16 cellular contexts compared by ENCODE assay signal in genomic region chr6:121694389-121695185, GRCh38.
DNase-seq lines count a peak whose midpoint lies in the region; ATAC-seq and TF ChIP-seq lines count a peak whose summit lies in the region.
"Had no signal": no experiment of that assay in that cellular context is flagged by ENCODE, and none has a peak within 500 bp of the region (broad histone marks: within the 10 kb centered on the region; RNA-seq: fewer than 3 reads in every experiment).

No MANE protein-coding gene starts in this region.

- H3K9me3 Mint-ChIP-seq in stimulated activated naive B cell treated with anti-CD40 and anti-IgM and Interleukin-4, amounts not matched to agents 10 μg/mL and 1 μg/mL and 100 μg/mL, for 72 hours: peaks cover 0 to 3% of the 10 kb centered on the region in 2 donors
- H3K9me3 Mint-ChIP-seq: activated CD4-positive, alpha-beta T cell treated with anti-CD3 and anti-CD28 coated beads, Interleukin-2, amount 10 ng/mL, durations not matched to agents 7 days and 5 days; CD14-positive monocyte had no signal

- H3K36me3 Mint-ChIP-seq in stimulated activated naive B cell treated with anti-CD40 and anti-IgM and Interleukin-4, amounts not matched to agents 10 μg/mL and 1 μg/mL and 100 μg/mL, for 72 hours: no peaks in the 10 kb centered on the region
- H3K36me3 Mint-ChIP-seq: CD14-positive monocyte had no signal

- H2BK12ac ChIP-seq in neuronal stem cell (ENCODE audit: low read length): no peak overlapping the region

- DNase-seq in HS-27A (ENCODE audit: low read depth) (peak; percentile 94), adrenal gland (peak in 5 of 7 donors; percentile 28 to 48 (median 41)), fibroblast of the aortic adventitia (ENCODE audit: low read depth) (peak; percentile 88), stromal cell of bone marrow (ENCODE audit: low read depth) (peak; percentile 33), neuronal stem cell (ENCODE audit: low spot score) (no peak), dermis blood vessel endothelial cell (no peak)
- DNase-seq in activated naive CD4-positive, alpha-beta T cell treated with anti-CD3 and anti-CD28 coated beads, Interleukin-2, amount 50 U/mL, for 16 hours: no peak
- DNase-seq in stimulated activated naive B cell treated with anti-CD40 and anti-IgM and Interleukin-4, amounts not matched to agents 10 μg/mL and 1 μg/mL and 100 μg/mL, for 72 hours: no peak
- DNase-seq: activated CD4-positive, alpha-beta T cell treated with anti-CD3 and anti-CD28 coated beads, Interleukin-2, amount 10 ng/mL, durations not matched to agents 7 days and 5 days; activated T-cell treated with anti-CD3 and anti-CD28 coated beads, Interleukin-2, amount 50 U/mL, for 1 hour; MM.1S; mucosa of descending colon; NCI-H82; T-helper 9 cell had no signal

- no peaks in the 10 kb centered on the region for H3K4me1 Mint-ChIP-seq in stimulated activated naive B cell treated with anti-CD40 and anti-IgM and Interleukin-4, amounts not matched to agents 10 μg/mL and 1 μg/mL and 100 μg/mL, for 72 hours
- H3K4me1 Mint-ChIP-seq: CD14-positive monocyte had no signal

- no peak overlapping the region for H3K4me2 ChIP-seq in neuronal stem cell (ENCODE audit: insufficient read depth, low read length, poor library complexity, severe bottlenecking)

- H3K4me1 ChIP-seq in adrenal gland (replicated peaks in 1 of 2) (peaks cover 25 to 43% of the 10 kb centered on the region in 2 donors), neuronal stem cell (ENCODE audit: control insufficient read depth in 2 of 2, insufficient read depth in 1 of 2, low read depth in 1 of 2, low read length in 2 of 2) (no peaks in the 10 kb centered on the region)
- H3K4me1 ChIP-seq: prostate gland had no signal

- H3K4me3 ChIP-seq in adrenal gland (no peak overlapping the region), fibroblast of the aortic adventitia (ENCODE audit: low read depth, low read length) (no peak overlapping the region), neuronal stem cell (ENCODE audit: low read length in 2 of 2) (no peak overlapping the region)
- H3K4me3 ChIP-seq: mucosa of descending colon, prostate gland had no signal

- H3K18ac ChIP-seq in neuronal stem cell (ENCODE audit: low read length): no peak overlapping the region

- no peak overlapping the region for H3K27ac Mint-ChIP-seq in stimulated activated naive B cell treated with anti-CD40 and anti-IgM and Interleukin-4, amounts not matched to agents 10 μg/mL and 1 μg/mL and 100 μg/mL, for 72 hours
- H3K27ac Mint-ChIP-seq: activated CD4-positive, alpha-beta T cell treated with anti-CD3 and anti-CD28 coated beads, Interleukin-2, amount 10 ng/mL, durations not matched to agents 7 days and 5 days; CD14-positive monocyte had no signal

- no peak overlapping the region for H4K91ac ChIP-seq in neuronal stem cell (ENCODE audit: low read depth, low read length, poor library complexity)

- no peak overlapping the region for H3K4me3 Mint-ChIP-seq in stimulated activated naive B cell treated with anti-CD40 and anti-IgM and Interleukin-4, amounts not matched to agents 10 μg/mL and 1 μg/mL and 100 μg/mL, for 72 hours
- H3K4me3 Mint-ChIP-seq: activated CD4-positive, alpha-beta T cell treated with anti-CD3 and anti-CD28 coated beads, Interleukin-2, amount 10 ng/mL, durations not matched to agents 7 days and 5 days; CD14-positive monocyte had no signal

- no peak for TF ChIP-seq POLR2A in adrenal gland (IDR thresholded peaks at IDR 0.05)

- H3K36me3 ChIP-seq in adrenal gland (replicated peaks in 1 of 2) (no peaks in the 10 kb centered on the region), neuronal stem cell (replicated peaks in 1 of 2; ENCODE audit: control insufficient read depth in 2 of 2, insufficient read depth in 2 of 2, low read length in 2 of 2) (no peaks in the 10 kb centered on the region)
- H3K36me3 ChIP-seq: prostate gland had no signal

- no peak overlapping the region for H2BK5ac ChIP-seq in neuronal stem cell (ENCODE audit: low read length)

- intact Hi-C loops in adrenal gland (cut with DNase I): loop anchor here in 1 of 2 donors (10.0 kb wide), 1 partner anchor 260 kb away; the partner anchor contains the start of gene GJA1

- WGBS in adrenal gland, 4 donors: 30 to 40% (median 37%) methylated on average over 5 of the region's 5 CpGs
- no CpG with 5 or more reads among the region's 5 CpGs for WGBS in neuronal stem cell (ENCODE audit: extremely low coverage in 2 of 2, insufficient read length in 2 of 2, insufficient replicate concordance in 1 of 2), 2 donors

- H3K9me3 ChIP-seq in adrenal gland (replicated peaks in 1 of 3) (no peaks in the 10 kb centered on the region), neuronal stem cell (replicated peaks in 1 of 2; ENCODE audit: control insufficient read depth in 2 of 2, insufficient read depth in 1 of 2, low read depth in 1 of 2, low read length in 2 of 2) (no peaks in the 10 kb centered on the region)
- H3K9me3 ChIP-seq: mucosa of descending colon, prostate gland had no signal

- H2BK15ac ChIP-seq in neuronal stem cell (ENCODE audit: low read length): no peak overlapping the region

- H4K8ac ChIP-seq in neuronal stem cell (ENCODE audit: low read depth, low read length): no peak overlapping the region

- no peaks in the 10 kb centered on the region for H3K27me3 ChIP-seq in adrenal gland
- H3K27me3 ChIP-seq in neuronal stem cell (ENCODE audit: control insufficient read depth in 3 of 3, insufficient read depth in 3 of 3, low read depth in 1 of 3, low read length in 3 of 3): no peaks in the 10 kb centered on the region

- no peak overlapping the region for H2BK120ac ChIP-seq in neuronal stem cell (ENCODE audit: low read depth, low read length)

- H3K4ac ChIP-seq in neuronal stem cell (ENCODE audit: low read length): no peak overlapping the region

- no peaks in the 10 kb centered on the region for H3K79me1 ChIP-seq in neuronal stem cell (ENCODE audit: low read depth, low read length)

- H3K27me3 Mint-ChIP-seq in stimulated activated naive B cell treated with anti-CD40 and anti-IgM and Interleukin-4, amounts not matched to agents 10 μg/mL and 1 μg/mL and 100 μg/mL, for 72 hours: no peaks in the 10 kb centered on the region
- H3K27me3 Mint-ChIP-seq: activated CD4-positive, alpha-beta T cell treated with anti-CD3 and anti-CD28 coated beads, Interleukin-2, amount 10 ng/mL, durations not matched to agents 7 days and 5 days had no signal

- no peak overlapping the region for H3K9ac ChIP-seq in neuronal stem cell (ENCODE audit: low read depth, low read length, poor library complexity)

- no peak overlapping the region for H2AFZ ChIP-seq in neuronal stem cell (ENCODE audit: low read length)

- no peak overlapping the region for H3K23ac ChIP-seq in neuronal stem cell (ENCODE audit: low read depth, low read length, poor library complexity)

- ATAC-seq in stimulated activated naive B cell treated with anti-CD40 and anti-IgM and Interleukin-4, amounts not matched to agents 10 μg/mL and 1 μg/mL and 100 μg/mL, for 72 hours (replicated peaks): no peak
- ATAC-seq: mucosa of descending colon had no signal

- peak overlapping the region in 4 of 5 donors; percentile 1 to 69 (median 56) for H3K27ac ChIP-seq in adrenal gland
- H3K27ac ChIP-seq in neuronal stem cell (replicated peaks; ENCODE audit: low read length): no peak overlapping the region
- H3K27ac ChIP-seq: prostate gland had no signal

- H3K14ac ChIP-seq in neuronal stem cell (ENCODE audit: low read length): no peak overlapping the region

- H2AK5ac ChIP-seq in neuronal stem cell (ENCODE audit: low read depth, low read length): no peak overlapping the region

- TF ChIP-seq CTCF in adrenal gland (IDR thresholded peaks at IDR 0.05) (no peak), fibroblast of the aortic adventitia (IDR thresholded peaks at IDR 0.05; ENCODE audit: insufficient read depth, low read length) (no peak)

Comparison
In these comparisons a context has a peak if more than half of its experiments do, and no peak if none do; other contexts are left out.
1. DNase-seq: peak in HS-27A (single experiment), adrenal gland (5 of 7), fibroblast of the aortic adventitia (single experiment) and stromal cell of bone marrow (single experiment); none in activated naive CD4-positive, alpha-beta T cell treated with anti-CD3 and anti-CD28 coated beads, Interleukin-2, amount 50 U/mL, for 16 hours (single experiment), stimulated activated naive B cell treated with anti-CD40 and anti-IgM and Interleukin-4, amounts not matched to agents 10 μg/mL and 1 μg/mL and 100 μg/mL, for 72 hours (single experiment), neuronal stem cell (single experiment) and dermis blood vessel endothelial cell (single experiment).